In genomic region chr1:159211331-159212136, GRCh38 we compare ENCODE assay signal across 8 cellular contexts. TPM values are rescaled to one million over a fixed set of nuclear protein-coding genes. Genes with fewer than 3 reads are reported as not detected.
DNase-seq lines count a peak whose midpoint lies in the region; ATAC-seq, FAIRE-seq and TF ChIP-seq lines count a peak whose summit lies in the region.

No MANE protein-coding gene starts in this region.

- no peaks in the 10 kb centered on the region for H3K4me1 Mint-ChIP-seq in natural killer cell

- H3K4me3 Mint-ChIP-seq in natural killer cell = no peak overlapping the region

- peak overlapping the region; percentile 0; the same call in 1 of the 2 replicates for H2AFZ ChIP-seq in Loucy (ENCODE audit: low read length)

- no peaks in the 10 kb centered on the region for H3K9me3 Mint-ChIP-seq in natural killer cell

- H3K27me3 ChIP-seq in Loucy (ENCODE audit: insufficient read depth, low read length, poor library complexity, severe bottlenecking) = no peaks in the 10 kb centered on the region
- H3K27me3 ChIP-seq in dorsolateral prefrontal cortex = peaks cover 0 to 48% (median 0%) of the 10 kb centered on the region in 45 donors

- DNase-seq in NCI-H146 (lab: John Stamatoyannopoulos, UW) (peak; percentile 17), NCI-H146 treated with DMSO at 0.1 percent for 48 hours (lab: John Stamatoyannopoulos, UW; ENCODE audit: unreplicated experiment) (no peak), dorsolateral prefrontal cortex (peak in 3 of 10 donors; percentile 57 to 69 (median 69)), natural killer cell (peak; percentile 22), urothelium cell line (ENCODE audit: low spot score) (peak; percentile 62), NCI-H187 treated with DMSO at 0.1 percent for 48 hours (lab: John Stamatoyannopoulos, UW) (no peak)

- no peak overlapping the region for H3K27ac ChIP-seq in dorsolateral prefrontal cortex

- no peak overlapping the region for H3K4me3 ChIP-seq in Loucy (ENCODE audit: low read length, poor library complexity, severe bottlenecking)
- H3K4me3 ChIP-seq in WI38 (ENCODE audit: low read depth, low read length) = no peak overlapping the region
- peak overlapping the region in 4 of 59 donors; percentile 6 to 24 (median 10) for H3K4me3 ChIP-seq in dorsolateral prefrontal cortex

- H3K9me3 ChIP-seq in Loucy (ENCODE audit: insufficient read depth, low read depth, low read length) = no peaks in the 10 kb centered on the region

- H4K20me1 ChIP-seq in Loucy (ENCODE audit: insufficient read depth, low read length, poor library complexity, severe bottlenecking) = no peaks in the 10 kb centered on the region

- H3K4me1 ChIP-seq in Loucy (ENCODE audit: insufficient read depth, low read length, poor library complexity, severe bottlenecking) = peaks cover 4% of the 10 kb centered on the region

- peaks cover 45 to 71% of the 10 kb centered on the region in 2 donors for H3K27me3 Mint-ChIP-seq in natural killer cell (ENCODE audit: low read depth in 2 of 2)

- intact Hi-C loops in dorsolateral prefrontal cortex (cut with DNase I) (loop anchor here (1.0 to 10.0 kb wide), 5 partner anchors 50 to 793 kb away; no protein-coding TSS in a partner anchor), natural killer cell (cut with micrococcal nuclease) (loop anchor here (2.0 kb wide), 2 partner anchors 51 to 79 kb away; no protein-coding TSS in a partner anchor)

- H3K79me2 ChIP-seq in Loucy (ENCODE audit: insufficient read depth, low read length) = no peaks in the 10 kb centered on the region

- no peak for FAIRE-seq in urothelium cell line (lab: Jason Lieb, UNC)

- ATAC-seq in natural killer cell = peak in 2 of 3 donors; percentile 55 to 62

- no peaks in the 10 kb centered on the region for H3F3A ChIP-seq in Loucy (ENCODE audit: low read depth)

- no peaks in the 10 kb centered on the region for H3K36me3 ChIP-seq in Loucy (ENCODE audit: insufficient read depth, low read length)

- no peaks in the 10 kb centered on the region for H3K9me2 ChIP-seq in Loucy (replicated peaks; ENCODE audit: low read depth, low read length)

- H3K27ac Mint-ChIP-seq in natural killer cell = no peak overlapping the region

- TF ChIP-seq CTCF in Loucy (conservative IDR thresholded peaks at IDR 0.05; ENCODE audit: low read length) (peak; percentile 99), WI38 (IDR thresholded peaks at IDR 0.05; ENCODE audit: low read depth, low read length) (peak; percentile 85), dorsolateral prefrontal cortex (IDR thresholded peaks at IDR 0.05 in 54 of 56, conservative IDR thresholded peaks at IDR 0.05 in 2 of 56; ENCODE audit: low read depth in 1 of 56, partially characterized antibody in 56 of 56) (peak; percentile 77 to 97 (median 89)), natural killer cell (IDR thresholded peaks at IDR 0.05) (peak; percentile 83)

- no peaks in the 10 kb centered on the region for H3K36me3 Mint-ChIP-seq in natural killer cell

- no peak overlapping the region for H3K9ac ChIP-seq in Loucy (ENCODE audit: low read depth, low read length, poor library complexity, severe bottlenecking)

- H3K4me2 ChIP-seq in Loucy (ENCODE audit: low read depth, low read length, poor library complexity, severe bottlenecking) = peak overlapping the region; percentile 39

RNA-seq across cellular contexts. Expression of gene ACKR1, which starts 6.9 kb away (rescaled TPM):
- 10 to 100 TPM in 109 of 120 experiments, 1 to 10 TPM in 11; 5.2 to 55.9 (median 16.9) TPM for total RNA-seq in dorsolateral prefrontal cortex
- not detected for total RNA-seq in natural killer cell

RNA-seq across cellular contexts. Expression of gene CADM3, which starts 40.1 kb away (rescaled TPM):
- total RNA-seq in dorsolateral prefrontal cortex = 100 to 1,000 TPM in 119 of 120 experiments, 10 to 100 TPM in 1; 72.7 to 419 (median 287) TPM
- total RNA-seq in natural killer cell = not detected

Comparison
In these comparisons a context has a peak if more than half of its experiments do, and no peak if none do; other contexts are left out.
1. DNase-seq: peak in NCI-H146 (single experiment), natural killer cell (single experiment) and urothelium cell line (single experiment); none in NCI-H146 treated with DMSO at 0.1 percent for 48 hours (single experiment) and NCI-H187 treated with DMSO at 0.1 percent for 48 hours (single experiment).
2. RNA of gene ACKR1, which starts 6.9 kb away (total RNA-seq): 5.2 to 55.9 TPM in dorsolateral prefrontal cortex; not detected in natural killer cell; every median in the first group is over 4 times any median in the second.
3. RNA of gene CADM3, which starts 40.1 kb away (total RNA-seq): 72.7 to 419 TPM in dorsolateral prefrontal cortex; not detected in natural killer cell; every median in the first group is over 10 times any median in the second.
4. Peak in every context shown above with its lines, with median percentiles within 50 percentile points of each other: CTCF ChIP-seq.